In the genomic region with DNA sequence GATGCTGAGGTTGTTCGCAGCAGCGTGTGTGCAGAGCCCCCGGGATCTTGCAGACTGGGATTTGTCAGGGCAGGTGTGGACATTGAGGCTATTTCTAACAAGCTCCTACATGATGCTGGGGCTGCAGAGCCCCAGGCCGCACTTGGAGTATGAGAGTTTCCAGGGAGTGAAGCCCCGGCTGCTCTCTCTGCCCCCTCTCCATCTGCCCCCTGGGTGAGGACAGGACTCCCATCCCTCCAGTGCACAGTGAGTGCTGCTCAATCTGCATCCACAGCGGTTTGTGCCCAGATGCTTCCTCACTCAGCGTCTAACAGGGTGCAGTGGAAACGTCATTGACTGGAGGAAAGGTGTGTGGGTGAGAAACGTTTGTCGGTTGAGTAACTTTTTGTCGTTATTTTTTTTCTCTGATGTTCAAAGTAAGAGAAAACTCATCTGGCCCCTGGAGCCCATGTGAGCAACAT, we compare ENCODE assay signal across 11 cellular contexts. TPM values are rescaled to one million over a fixed set of nuclear protein-coding genes. Genes with fewer than 3 reads are reported as not detected.
A peak's percentile ranks its signal among the peaks of the same experiment; 100 is the strongest.
DNase-seq lines count a peak whose midpoint lies in the region; ATAC-seq lines count a peak whose summit lies in the region.
"Had no signal": no experiment of that assay in that cellular context is flagged by ENCODE, and none has a peak within 500 bp of the region (broad histone marks: within the 10 kb centered on the region; RNA-seq: fewer than 3 reads in every experiment).

No MANE protein-coding gene starts in this region.

- H3K27me3 Mint-ChIP-seq in activated CD4-positive, alpha-beta T cell treated with anti-CD3 and anti-CD28 coated beads, Interleukin-2, amount 10 ng/mL, durations not matched to agents 24 days and 14 days: no peaks in the 10 kb centered on the region
- H3K27me3 Mint-ChIP-seq in stimulated activated naive B cell treated with anti-CD40 and anti-IgM and Interleukin-4, amounts not matched to agents 10 μg/mL and 1 μg/mL and 100 μg/mL, for 72 hours: no peaks in the 10 kb centered on the region

- peaks cover 9% of the 10 kb centered on the region for H3K9me3 Mint-ChIP-seq in activated CD4-positive, alpha-beta T cell treated with anti-CD3 and anti-CD28 coated beads, Interleukin-2, amount 10 ng/mL, durations not matched to agents 24 days and 14 days
- peaks cover 0 to 6% of the 10 kb centered on the region in 2 donors for H3K9me3 Mint-ChIP-seq in stimulated activated naive B cell treated with anti-CD40 and anti-IgM and Interleukin-4, amounts not matched to agents 10 μg/mL and 1 μg/mL and 100 μg/mL, for 72 hours

- peaks cover 65% of the 10 kb centered on the region for H3K4me1 Mint-ChIP-seq in activated CD4-positive, alpha-beta T cell treated with anti-CD3 and anti-CD28 coated beads, Interleukin-2, amount 10 ng/mL, durations not matched to agents 24 days and 14 days
- peaks cover 29 to 49% of the 10 kb centered on the region in 2 donors for H3K4me1 Mint-ChIP-seq in stimulated activated naive B cell treated with anti-CD40 and anti-IgM and Interleukin-4, amounts not matched to agents 10 μg/mL and 1 μg/mL and 100 μg/mL, for 72 hours

- DNase-seq in cardiac septum (ENCODE audit: low spot score) (peak; percentile 53), left ventricle myocardium superior (no peak), ecto neural progenitor cell (ENCODE audit: low spot score) (peak; percentile 43), epidermal melanocyte (ENCODE audit: insufficient read length, low spot score) (no peak), NCI-H2081 (lab: John Stamatoyannopoulos, UW) (no peak)
- DNase-seq in activated CD4-positive, alpha-beta T cell treated with anti-CD3 and anti-CD28 coated beads, Interleukin-2, amount 10 ng/mL, durations not matched to agents 24 days and 14 days: peak; percentile 63
- no peak for DNase-seq in stimulated activated naive B cell treated with anti-CD40 and anti-IgM and Interleukin-4, amounts not matched to agents 10 μg/mL and 1 μg/mL and 100 μg/mL, for 72 hours
- DNase-seq: IMR-90, NCI-H524 had no signal

- ATAC-seq in left ventricle myocardium superior (no peak), GM21447 (IDR thresholded peaks at IDR 0.05; ENCODE audit: unreplicated experiment) (no peak)
- ATAC-seq in stimulated activated naive B cell treated with anti-CD40 and anti-IgM and Interleukin-4, amounts not matched to agents 10 μg/mL and 1 μg/mL and 100 μg/mL, for 72 hours (replicated peaks): peak; percentile 84 to 89

- peaks cover 94% of the 10 kb centered on the region for H3K36me3 Mint-ChIP-seq in activated CD4-positive, alpha-beta T cell treated with anti-CD3 and anti-CD28 coated beads, Interleukin-2, amount 10 ng/mL, durations not matched to agents 24 days and 14 days (ENCODE audit: low read depth)
- peaks cover 14 to 47% of the 10 kb centered on the region in 2 donors for H3K36me3 Mint-ChIP-seq in stimulated activated naive B cell treated with anti-CD40 and anti-IgM and Interleukin-4, amounts not matched to agents 10 μg/mL and 1 μg/mL and 100 μg/mL, for 72 hours

- intact Hi-C loops in cardiac septum (cut with DNase I): no loop called here
- intact Hi-C loops in left ventricle myocardium superior (cut with micrococcal nuclease): no loop called here
- intact Hi-C loops in activated CD4-positive, alpha-beta T cell treated with anti-CD3 and anti-CD28 coated beads, Interleukin-2, amount 10 ng/mL, durations not matched to agents 24 days and 14 days (cut with micrococcal nuclease): no loop called here

- no peak overlapping the region for H3K4me3 Mint-ChIP-seq in activated CD4-positive, alpha-beta T cell treated with anti-CD3 and anti-CD28 coated beads, Interleukin-2, amount 10 ng/mL, durations not matched to agents 24 days and 14 days
- H3K4me3 Mint-ChIP-seq in stimulated activated naive B cell treated with anti-CD40 and anti-IgM and Interleukin-4, amounts not matched to agents 10 μg/mL and 1 μg/mL and 100 μg/mL, for 72 hours: no peak overlapping the region

- peak overlapping the region; percentile 69 for H3K27ac Mint-ChIP-seq in activated CD4-positive, alpha-beta T cell treated with anti-CD3 and anti-CD28 coated beads, Interleukin-2, amount 10 ng/mL, durations not matched to agents 24 days and 14 days
- H3K27ac Mint-ChIP-seq in stimulated activated naive B cell treated with anti-CD40 and anti-IgM and Interleukin-4, amounts not matched to agents 10 μg/mL and 1 μg/mL and 100 μg/mL, for 72 hours: peak overlapping the region; percentile 65

RNA-seq across cellular contexts. Expression of gene IL2RA, which starts 25.3 kb away (rescaled TPM):
- total RNA-seq in cardiac septum (0.73 TPM), left ventricle myocardium superior (1.5 TPM)
- 965 and 989 TPM in 2 replicates for total RNA-seq in activated CD4-positive, alpha-beta T cell treated with anti-CD3 and anti-CD28 coated beads, Interleukin-2, amount 10 ng/mL, durations not matched to agents 24 days and 14 days
- total RNA-seq: cardiac muscle cell, IMR-90 had no signal

RNA-seq across cellular contexts. Expression of gene RBM17, which starts 51.9 kb away (rescaled TPM):
- total RNA-seq in cardiac septum (70.1 TPM), left ventricle myocardium superior (72.1 TPM)
- total RNA-seq in activated CD4-positive, alpha-beta T cell treated with anti-CD3 and anti-CD28 coated beads, Interleukin-2, amount 10 ng/mL, durations not matched to agents 24 days and 14 days: 258 and 262 TPM in 2 replicates

RNA-seq across cellular contexts. Expression of gene IL15RA, which starts 59.5 kb away (rescaled TPM):
- total RNA-seq in cardiac septum (3.9 TPM), left ventricle myocardium superior (7.0 TPM)
- total RNA-seq in activated CD4-positive, alpha-beta T cell treated with anti-CD3 and anti-CD28 coated beads, Interleukin-2, amount 10 ng/mL, durations not matched to agents 24 days and 14 days: 24.4 and 25.5 TPM in 2 replicates

Comparison
In these comparisons a context has a peak if more than half of its experiments do, and no peak if none do; other contexts are left out.
1. DNase-seq: peak in cardiac septum (single experiment), activated CD4-positive, alpha-beta T cell treated with anti-CD3 and anti-CD28 coated beads, Interleukin-2, amount 10 ng/mL, durations not matched to agents 24 days and 14 days (single experiment) and ecto neural progenitor cell (single experiment); none in left ventricle myocardium superior (single experiment), stimulated activated naive B cell treated with anti-CD40 and anti-IgM and Interleukin-4, amounts not matched to agents 10 μg/mL and 1 μg/mL and 100 μg/mL, for 72 hours (single experiment), epidermal melanocyte (single experiment) and NCI-H2081 (0 of 2).
2. ATAC-seq: peak in stimulated activated naive B cell treated with anti-CD40 and anti-IgM and Interleukin-4, amounts not matched to agents 10 μg/mL and 1 μg/mL and 100 μg/mL, for 72 hours (2 of 2); none in left ventricle myocardium superior (single experiment) and GM21447 (single experiment).
3. RNA of gene IL2RA, which starts 25.3 kb away (total RNA-seq): 965 to 989 TPM in activated CD4-positive, alpha-beta T cell treated with anti-CD3 and anti-CD28 coated beads, Interleukin-2, amount 10 ng/mL, durations not matched to agents 24 days and 14 days; 1.5 TPM in left ventricle myocardium superior (single experiment) and 0.73 TPM in cardiac septum (single experiment); every median in the first group is over 100 times any median in the second.